2 cellular contexts compared by ENCODE assay signal in genomic region chr18:2997429-2997828, GRCh38.
TF ChIP-seq lines count a peak whose summit lies in the region.

No MANE protein-coding gene starts in this region.

TF ChIP-seq in GM23338, 12 proteins besides CTCF, POLR2A, EP300 and RAD21 (continued from another document):
- no peak for TF ChIP-seq REST (IDR thresholded peaks at IDR 0.05; ENCODE audit: unreplicated experiment)

TF ChIP-seq in WTC11, 78 proteins besides CTCF, POLR2A, EP300 and RAD21 (continued from another document):
- TF ChIP-seq ZNF532 (CRISPR knock-in tag; IDR thresholded peaks at IDR 0.05; ENCODE audit: borderline replicate concordance) (no peak), MAX (CRISPR knock-in tag; IDR thresholded peaks at IDR 0.05) (no peak), ZNF219 (CRISPR knock-in tag; IDR thresholded peaks at IDR 0.05; ENCODE audit: borderline replicate concordance) (no peak), ETV6 (CRISPR knock-in tag; IDR thresholded peaks at IDR 0.05) (no peak)
